ENCODE assay signal across 9 cellular contexts in genomic region chr17:3891626-3892094, GRCh38. TPM values are rescaled to one million over a fixed set of nuclear protein-coding genes. Genes with fewer than 3 reads are reported as not detected.
A peak's percentile ranks its signal among the peaks of the same experiment; 100 is the strongest.
DNase-seq lines count a peak whose midpoint lies in the region; ATAC-seq, FAIRE-seq and TF ChIP-seq lines count a peak whose summit lies in the region.
"Had no signal": no experiment of that assay in that cellular context is flagged by ENCODE, and none has a peak within 500 bp of the region (broad histone marks: within the 10 kb centered on the region; RNA-seq: fewer than 3 reads in every experiment).

No MANE protein-coding gene starts in this region.

- no peaks in the 10 kb centered on the region for H3K36me3 ChIP-seq in CD8-positive, alpha-beta memory T cell (ENCODE audit: insufficient read depth, low read length)
- H3K36me3 ChIP-seq in OCI-LY1 (ENCODE audit: insufficient read depth, low read length) (no peaks in the 10 kb centered on the region), H1 (ENCODE audit: control insufficient read depth in 2 of 4, insufficient read depth in 4 of 4, low read length in 3 of 4) (no peaks in the 10 kb centered on the region), ovary (no peaks in the 10 kb centered on the region)

- H3K79me2 ChIP-seq in OCI-LY1 (ENCODE audit: insufficient read depth, low read length) (no peaks in the 10 kb centered on the region), H1 (ENCODE audit: control insufficient read depth in 1 of 2, insufficient read depth in 2 of 2, low read length in 2 of 2) (no peaks in the 10 kb centered on the region; a peak in 1 of 4 replicates)

- peak overlapping the region; percentile 95 for H2BK12ac ChIP-seq in H1 (ENCODE audit: low read depth, low read length)

- H3K56ac ChIP-seq in H1 (replicated peaks; ENCODE audit: insufficient read length, low read depth, low read length) = no peak overlapping the region

- ATAC-seq in GM19463 (IDR thresholded peaks at IDR 0.05; ENCODE audit: unreplicated experiment) (no peak), GM18505 (IDR thresholded peaks at IDR 0.05; ENCODE audit: unreplicated experiment) (no peak)

- peaks cover 27 to 43% (median 31%) of the 10 kb centered on the region in 3 donors for H3K4me1 Mint-ChIP-seq in CD8-positive, alpha-beta memory T cell

- peak overlapping the region; percentile 4 to 91 (median 78) for H3K27ac Mint-ChIP-seq in CD8-positive, alpha-beta memory T cell

- peaks cover 4% of the 10 kb centered on the region; the same call in 1 of the 2 replicates for H3K79me1 ChIP-seq in H1 (ENCODE audit: low read depth, low read length)

- 9% methylated on average over 12 of the region's 12 CpGs; no CpG with 5 or more reads in 1 of the 2 experiments for WGBS in H1 (ENCODE audit: extremely low coverage in 1 of 2, insufficient coverage in 1 of 2, insufficient read length in 1 of 2, insufficient replicate concordance in 2 of 2, low coverage in 1 of 2, low lambda C conversion rate in 2 of 2, missing lambda C conversion rate in 1 of 2), 2 experiments
- WGBS in ovary, 3 donors = 46 to 53% (median 46%) methylated on average over 12 of the region's 12 CpGs

- TF ChIP-seq POLR2A in H1 (IDR thresholded peaks at IDR 0.05; ENCODE audit: control extremely low read depth in 1 of 2, low read depth in 2 of 2, low read length in 2 of 2) (no peak), ovary (IDR thresholded peaks at IDR 0.05) (no peak), GM18505 (IDR thresholded peaks at IDR 0.05; ENCODE audit: borderline replicate concordance, extremely low read depth, insufficient read depth, insufficient read length) (no peak)

- TF ChIP-seq RAD21 in H1 (IDR thresholded peaks at IDR 0.05 in 1 of 2, conservative IDR thresholded peaks at IDR 0.05 in 1 of 2; ENCODE audit: low read depth in 2 of 2, low read length in 2 of 2) = no peak

- peaks cover 31% of the 10 kb centered on the region for H3K4me1 ChIP-seq in CD8-positive, alpha-beta memory T cell (ENCODE audit: insufficient read depth, low read length)
- H3K4me1 ChIP-seq in OCI-LY1 (ENCODE audit: insufficient read depth, low read length, severe bottlenecking) (peaks cover 14% of the 10 kb centered on the region), H1 (replicated peaks in 1 of 4; ENCODE audit: control insufficient read depth in 3 of 4, insufficient read depth in 4 of 4, low read length in 3 of 4) (peaks cover 6 to 34% (median 24%) of the 10 kb centered on the region in 4 experiments), ovary (ENCODE audit: insufficient read depth) (peaks cover 27% of the 10 kb centered on the region)

- H3K23ac ChIP-seq in H1 (ENCODE audit: insufficient read length) = no peak overlapping the region

- H4K20me1 ChIP-seq in OCI-LY1 (ENCODE audit: insufficient read depth, low read length) (no peaks in the 10 kb centered on the region), H1 (replicated peaks in 1 of 2; ENCODE audit: control insufficient read depth in 1 of 2, insufficient read depth in 2 of 2, low read length in 2 of 2) (peaks cover 3 to 8% of the 10 kb centered on the region in 2 experiments)

- POLR2A ChIA-PET in CD8-positive, alpha-beta memory T cell (lab: Charles Lee) = no interaction called here
- POLR2A ChIA-PET in H1 (lab: Charles Lee; ENCODE audit: partially characterized antibody) = interaction anchor here (0.6 to 1.2 kb wide), 3 partner anchors 27 to 221 kb away, joined by 3 read pairs; no protein-coding TSS in a partner anchor

- H3K27me3 Mint-ChIP-seq in CD8-positive, alpha-beta memory T cell = no peaks in the 10 kb centered on the region

- H2AK5ac ChIP-seq in H1 (ENCODE audit: low read depth, low read length) = no peak overlapping the region

- H3K9me3 Mint-ChIP-seq in CD8-positive, alpha-beta memory T cell = no peaks in the 10 kb centered on the region

- intact Hi-C loops in ovary (cut with DNase I) = no loop called here

- CTCF ChIA-PET in CD8-positive, alpha-beta memory T cell (lab: Charles Lee) = no interaction called here
- CTCF ChIA-PET in H1 (lab: Charles Lee; ENCODE audit: partially characterized antibody) = interaction anchor here (0.7 to 2.9 kb wide), 2 partner anchors 18 to 47 kb away, joined by 3 to 13 read pairs; partner anchors contain the start of gene NCBP3

- H3K4me3 Mint-ChIP-seq in CD8-positive, alpha-beta memory T cell = peak overlapping the region; percentile 73 to 91 (median 86)

- H2BK120ac ChIP-seq in H1 (replicated peaks; ENCODE audit: low read depth, low read length) = no peak overlapping the region

- H3K9me2 ChIP-seq in OCI-LY1 (ENCODE audit: low read depth, low read length) = no peaks in the 10 kb centered on the region

- peak overlapping the region; percentile 62; the same call in 1 of the 2 replicates for H2BK20ac ChIP-seq in H1 (ENCODE audit: low read length)

- no peaks in the 10 kb centered on the region for H3K27me3 ChIP-seq in CD8-positive, alpha-beta memory T cell (ENCODE audit: insufficient read depth, low read length, poor library complexity, severe bottlenecking)
- H3K27me3 ChIP-seq in OCI-LY1 (ENCODE audit: insufficient read depth, low read length) = peaks cover 8% of the 10 kb centered on the region; the same call in 1 of the 2 replicates
- H3K27me3 ChIP-seq in H1 (replicated peaks in 1 of 4; ENCODE audit: control insufficient read depth in 3 of 4, extremely low read depth in 1 of 4, insufficient read depth in 3 of 4, low read length in 3 of 4) = peaks cover 0 to 6% (median 1%) of the 10 kb centered on the region in 4 experiments; a peak in 3 of 7 replicates
- H3K27me3 ChIP-seq in ovary = no peaks in the 10 kb centered on the region

- H4K8ac ChIP-seq in H1 (ENCODE audit: extremely low read depth, insufficient read depth, low read length) = no peak overlapping the region

- H3K18ac ChIP-seq in H1 (ENCODE audit: extremely low read depth, low read length) = peak overlapping the region; percentile 48

- H3K27ac ChIP-seq in CD8-positive, alpha-beta memory T cell (ENCODE audit: low read depth, low read length) = no peak overlapping the region
- H3K27ac ChIP-seq in OCI-LY1 (ENCODE audit: low read depth, low read length, poor library complexity, severe bottlenecking) (no peak overlapping the region), H1 (ENCODE audit: low read depth, low read length) (no peak overlapping the region), ovary (peak overlapping the region in 1 of 2 donors; percentile 49)

- TF ChIP-seq CTCF in OCI-LY1 (IDR thresholded peaks at IDR 0.05; ENCODE audit: low read length) (no peak), H1 (IDR thresholded peaks at IDR 0.05; ENCODE audit: control extremely low read depth in 1 of 3, insufficient read depth in 1 of 3, low read depth in 1 of 3, low read length in 3 of 3) (no peak), ovary (IDR thresholded peaks at IDR 0.05) (no peak)

- H3K4me3 ChIP-seq in CD8-positive, alpha-beta memory T cell (ENCODE audit: low read length) = peak overlapping the region; percentile 49
- H3K4me3 ChIP-seq in OCI-LY1 (ENCODE audit: low read depth, low read length, poor library complexity, severe bottlenecking) (peak overlapping the region; percentile 69), H1 (ENCODE audit: extremely low read depth in 1 of 4, insufficient read depth in 2 of 4, low read depth in 3 of 4, low read length in 4 of 4) (peak overlapping the region; percentile 52 to 82 (median 63)), ovary (peak overlapping the region; percentile 81)

- no peaks in the 10 kb centered on the region for H3K9me3 ChIP-seq in CD8-positive, alpha-beta memory T cell (ENCODE audit: low read length)
- H3K9me3 ChIP-seq in OCI-LY1 (ENCODE audit: low read length) (no peaks in the 10 kb centered on the region), H1 (ENCODE audit: insufficient read depth in 2 of 2, low read depth in 1 of 2, low read length in 1 of 2) (no peaks in the 10 kb centered on the region), ovary (no peaks in the 10 kb centered on the region)

- H4K91ac ChIP-seq in H1 (replicated peaks; ENCODE audit: insufficient read length, low read length) = no peak overlapping the region

- DNase-seq in CD8-positive, alpha-beta memory T cell = no peak
- DNase-seq in H1 (ENCODE audit: low read depth in 1 of 2, low spot score in 2 of 2) (no peak), ovary (no peak), middle frontal gyrus (ENCODE audit: extremely low spot score, low spot score) (no peak)
- DNase-seq in stimulated activated CD4-positive, alpha-beta T cell treated with anti-CD3 and anti-CD28 coated beads, Interleukin-4, amount 100 ng/mL, for 1 hour = no peak

- H3K9ac ChIP-seq in OCI-LY1 (ENCODE audit: low read length) (no peak overlapping the region), H1 (replicated peaks in 1 of 4; ENCODE audit: extremely low read depth in 1 of 4, low read depth in 3 of 4, low read length in 3 of 4) (peak overlapping the region in 2 of 4 experiments; percentile 42 to 52; a peak in 3 of 7 replicates)

- H2AFZ ChIP-seq in OCI-LY1 (ENCODE audit: low read length) = no peak overlapping the region
- H2AFZ ChIP-seq in H1 (ENCODE audit: low read length) = no peak overlapping the region

- FAIRE-seq in H1 (lab: Jason Lieb, UNC) = no peak
- FAIRE-seq: frontal cortex had no signal

- H3K36me3 Mint-ChIP-seq in CD8-positive, alpha-beta memory T cell = peaks cover 0 to 2% (median 0%) of the 10 kb centered on the region in 3 donors

- H3F3A ChIP-seq in OCI-LY1 (ENCODE audit: insufficient read depth, low read length) = no peaks in the 10 kb centered on the region

- H4K5ac ChIP-seq in H1 (ENCODE audit: insufficient read length, low read depth, low read length) = no peak overlapping the region

- H3K14ac ChIP-seq in H1 (ENCODE audit: insufficient read length) = no peak overlapping the region

- H3K4ac ChIP-seq in H1 (replicated peaks; ENCODE audit: insufficient read length, low read depth, low read length) = peak overlapping the region; percentile 63

- H2BK15ac ChIP-seq in H1 (ENCODE audit: low read length) = no peak overlapping the region; the same call in 1 of the 2 replicates

- H3K4me2 ChIP-seq in OCI-LY1 (ENCODE audit: low read length) (peak overlapping the region; percentile 95; the same call in 1 of the 2 replicates), H1 (ENCODE audit: insufficient read depth in 1 of 2, low read depth in 2 of 2, low read length in 2 of 2) (peak overlapping the region; percentile 77 to 90)

- TF ChIP-seq EP300 in H1 (IDR thresholded peaks at IDR 0.05; ENCODE audit: borderline replicate concordance in 1 of 2, low read depth in 2 of 2, low read length in 2 of 2) = no peak
- no peak for TF ChIP-seq EP300 in ovary (IDR thresholded peaks at IDR 0.05)

- H2BK5ac ChIP-seq in H1 (ENCODE audit: low read depth, low read length) = no peak overlapping the region; the same call in 1 of the 2 replicates

- peaks cover 15% of the 10 kb centered on the region; the same call in 1 of the 2 replicates for H3K23me2 ChIP-seq in H1 (ENCODE audit: low read depth, low read length)

RNA-seq across cellular contexts. Expression of gene CAMKK1, which starts 1.2 kb away (rescaled TPM):
- total RNA-seq in CD8-positive, alpha-beta memory T cell = 1 to 10 TPM; 2.3 to 2.7 TPM
- polyA plus RNA-seq in CD8-positive, alpha-beta memory T cell = 1.1 TPM
- total RNA-seq in H1 (2021; fragmentation: NEBNext Ultra II Directional; extraction: Animal tissue kit (Norgen Biotek cat#: 25700)) = 7.6 and 8.5 TPM in 2 replicates
- polyA plus RNA-seq in H1 (2011; rRNA removed) (7.1 and 10.4 TPM in 2 replicates), ovary (1 to 10 TPM; 2.8 to 4.6 TPM)
- polyA plus RNA-seq in H1 (2011; cell fraction: cytosol; rRNA removed) = 10.4 TPM
- 19.7 TPM for polyA plus RNA-seq in H1 (2011; cell fraction: nucleus; rRNA removed)
- polyA plus RNA-seq in H1 (2012, experiment 1 of 2) = 7.4 to 9.0 TPM (median 8.4 TPM) in 4 replicates
- polyA plus RNA-seq in H1 (2012, experiment 2 of 2) = 5.3 TPM
- 5.0 TPM for polyA plus RNA-seq in H1 (2013, experiment 1 of 2)
- polyA plus RNA-seq in H1 (2013, experiment 2 of 2) = 4.8 TPM
- polyA minus RNA-seq in H1 (2011; rRNA and poly(A)+ RNA removed) = 7.3 and 9.5 TPM in 2 replicates
- 5.0 TPM for polyA minus RNA-seq in H1 (2011; cell fraction: cytosol; rRNA and poly(A)+ RNA removed)
- polyA minus RNA-seq in H1 (2011; cell fraction: nucleus; rRNA and poly(A)+ RNA removed) = 7.9 TPM
- 10 to 100 TPM in 3 of 7 donors, 1 to 10 TPM in 4; 4.7 to 15.1 (median 9.8) TPM for total RNA-seq in ovary

RNA-seq across cellular contexts. Expression of gene P2RX1, which starts 24.6 kb away (rescaled TPM):
- total RNA-seq in CD8-positive, alpha-beta memory T cell = under 1 TPM; 0.13 to 0.22 TPM
- not detected for polyA plus RNA-seq in CD8-positive, alpha-beta memory T cell
- 0.19 and 0.45 TPM in 2 replicates for total RNA-seq in H1 (2021; fragmentation: NEBNext Ultra II Directional; extraction: Animal tissue kit (Norgen Biotek cat#: 25700))
- polyA plus RNA-seq in H1 (2011; rRNA removed) (1.1 and 1.6 TPM in 2 replicates), ovary (1 to 10 TPM; 3.2 to 4.6 TPM)
- polyA plus RNA-seq in H1 (2011; cell fraction: cytosol; rRNA removed) = 1.2 TPM
- 4.8 TPM for polyA plus RNA-seq in H1 (2011; cell fraction: nucleus; rRNA removed)
- 0.48 to 1.1 TPM (median 0.83 TPM) in 4 replicates for polyA plus RNA-seq in H1 (2012, experiment 1 of 2)
- polyA plus RNA-seq in H1 (2012, experiment 2 of 2) = 0.29 TPM
- 0.83 TPM for polyA plus RNA-seq in H1 (2013, experiment 1 of 2)
- polyA plus RNA-seq in H1 (2013, experiment 2 of 2) = 0.64 TPM
- polyA minus RNA-seq in H1 (2011; rRNA and poly(A)+ RNA removed) = 0.51 and 1.0 TPM in 2 replicates
- polyA minus RNA-seq in H1 (2011; cell fraction: cytosol; rRNA and poly(A)+ RNA removed) = 0.66 TPM
- polyA minus RNA-seq in H1 (2011; cell fraction: nucleus; rRNA and poly(A)+ RNA removed) = 1.1 TPM
- 1 to 10 TPM in 2 of 7 donors, under 1 TPM in 5; 0.24 to 3.0 (median 0.65) TPM for total RNA-seq in ovary
- total RNA-seq: frontal cortex had no signal

RNA-seq across cellular contexts. Expression of gene NCBP3, which starts 45.6 kb away (rescaled TPM):
- 10 to 100 TPM; 39.9 to 42.0 TPM for total RNA-seq in CD8-positive, alpha-beta memory T cell
- polyA plus RNA-seq in CD8-positive, alpha-beta memory T cell = 18.0 TPM
- 46.1 and 47.9 TPM in 2 replicates for total RNA-seq in H1 (2021; fragmentation: NEBNext Ultra II Directional; extraction: Animal tissue kit (Norgen Biotek cat#: 25700))
- polyA plus RNA-seq in H1 (2011; rRNA removed) (16.5 and 19.6 TPM in 2 replicates), ovary (10 to 100 TPM; 17.7 to 38.9 TPM)
- polyA plus RNA-seq in H1 (2011; cell fraction: cytosol; rRNA removed) = 32.0 TPM
- polyA plus RNA-seq in H1 (2011; cell fraction: nucleus; rRNA removed) = 22.5 TPM
- polyA plus RNA-seq in H1 (2012, experiment 1 of 2) = 30.6 to 59.0 TPM (median 33.4 TPM) in 4 replicates
- 4.8 TPM for polyA plus RNA-seq in H1 (2012, experiment 2 of 2)
- polyA plus RNA-seq in H1 (2013, experiment 1 of 2) = 35.0 TPM
- 30.6 TPM for polyA plus RNA-seq in H1 (2013, experiment 2 of 2)
- 17.6 and 18.9 TPM in 2 replicates for polyA minus RNA-seq in H1 (2011; rRNA and poly(A)+ RNA removed)
- polyA minus RNA-seq in H1 (2011; cell fraction: cytosol; rRNA and poly(A)+ RNA removed) = 8.6 TPM
- 30.1 TPM for polyA minus RNA-seq in H1 (2011; cell fraction: nucleus; rRNA and poly(A)+ RNA removed)
- total RNA-seq in ovary = 10 to 100 TPM; 15.7 to 43.2 (median 37.6) TPM
